In the genomic region with DNA sequence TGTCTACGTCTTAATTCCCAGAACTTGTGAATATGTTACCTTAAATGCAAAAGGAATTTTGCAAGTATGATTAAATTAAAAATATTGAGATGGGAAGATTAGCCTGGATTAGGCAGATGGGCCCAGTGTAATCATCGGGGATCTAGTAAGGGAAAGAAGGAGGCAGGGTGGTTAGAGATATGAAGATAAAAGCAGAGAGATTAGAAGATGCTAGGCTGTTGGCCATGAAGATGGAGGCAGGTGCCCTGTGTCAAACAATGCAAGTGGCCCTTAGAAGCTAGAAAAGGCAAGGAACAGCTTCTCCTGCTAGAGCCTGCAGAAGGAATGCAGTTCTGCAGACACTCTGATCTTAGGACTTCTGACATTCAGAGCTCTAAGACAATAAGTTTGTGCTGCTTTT, we compare ENCODE assay signal across 25 cellular contexts. TPM values are rescaled to one million over a fixed set of nuclear protein-coding genes. Genes with fewer than 3 reads are reported as not detected.
DNase-seq lines count a peak whose midpoint lies in the region; ATAC-seq and TF ChIP-seq lines count a peak whose summit lies in the region.
"Had no signal": no experiment of that assay in that cellular context is flagged by ENCODE, and none has a peak within 500 bp of the region (broad histone marks: within the 10 kb centered on the region; RNA-seq: fewer than 3 reads in every experiment).

No MANE protein-coding gene starts in this region.

- H3K36me3 ChIP-seq in neural progenitor cell: no peaks in the 10 kb centered on the region
- H3K36me3 ChIP-seq in heart right ventricle: no peaks in the 10 kb centered on the region
- H3K36me3 ChIP-seq: BLaER1 treated with 17β-estradiol and CSF1 and Interleukin-3, amounts not matched to agents 10 nM and 100 nM had no signal

- H3K27ac Mint-ChIP-seq in neural progenitor cell (no peak overlapping the region), glutamatergic neuron (ENCODE audit: unreplicated experiment) (no peak overlapping the region)
- H3K27ac Mint-ChIP-seq: B cell; CD4-positive, alpha-beta T cell; CD8-positive, alpha-beta T cell had no signal

- H3K27me3 ChIP-seq in neural progenitor cell (no peaks in the 10 kb centered on the region), heart right ventricle (no peaks in the 10 kb centered on the region)
- H3K27me3 ChIP-seq: BLaER1 treated with 17β-estradiol and CSF1 and Interleukin-3, amounts not matched to agents 10 nM and 100 nM had no signal

- H3K4me3 Mint-ChIP-seq in neural progenitor cell (no peak overlapping the region), glutamatergic neuron (ENCODE audit: unreplicated experiment) (no peak overlapping the region)
- H3K4me3 Mint-ChIP-seq: B cell; CD4-positive, alpha-beta T cell; CD8-positive, alpha-beta T cell had no signal

- no peak overlapping the region for H3K4me3 ChIP-seq in neural progenitor cell
- no peak overlapping the region for H3K4me3 ChIP-seq in heart right ventricle
- H3K4me3 ChIP-seq: A549; BLaER1 treated with 17β-estradiol and CSF1 and Interleukin-3, amounts not matched to agents 10 nM and 100 nM; GM12878 had no signal

- no peaks in the 10 kb centered on the region for H4K20me1 ChIP-seq in neural progenitor cell (ENCODE audit: low read depth)
- H4K20me1 ChIP-seq: BLaER1 treated with 17β-estradiol and CSF1 and Interleukin-3, amounts not matched to agents 10 nM and 100 nM had no signal

- TF ChIP-seq CTCF in neural progenitor cell (IDR thresholded peaks at IDR 0.05) (no peak), glutamatergic neuron (IDR thresholded peaks at IDR 0.05; ENCODE audit: partially characterized antibody, unreplicated experiment) (no peak), heart right ventricle (IDR thresholded peaks at IDR 0.05) (no peak)

- 90 to 94% methylated on average over 2 of the region's 2 CpGs for WGBS in heart right ventricle, 2 donors

- H2AFZ ChIP-seq in neural progenitor cell (replicated peaks): peak overlapping the region; percentile 77

- H3K27me3 Mint-ChIP-seq in neural progenitor cell (ENCODE audit: insufficient read depth, low read depth) (no peaks in the 10 kb centered on the region), glutamatergic neuron (ENCODE audit: unreplicated experiment) (peaks cover 1% of the 10 kb centered on the region)
- H3K27me3 Mint-ChIP-seq: CD4-positive, alpha-beta T cell had no signal

- ATAC-seq in heart right ventricle: no peak
- ATAC-seq: A549; CD8-positive, alpha-beta T cell; GM12878 had no signal

- H3K27ac ChIP-seq in neural progenitor cell (no peak overlapping the region), heart right ventricle (no peak overlapping the region)
- H3K27ac ChIP-seq: 22Rv1; A549; BLaER1 treated with 17β-estradiol and CSF1 and Interleukin-3, amounts not matched to agents 10 nM and 100 nM; C4-2B had no signal

- H3K4me1 ChIP-seq in neural progenitor cell (no peaks in the 10 kb centered on the region), heart right ventricle (peaks cover 0 to 14% (median 9%) of the 10 kb centered on the region in 9 donors)
- H3K4me1 ChIP-seq: A549; BLaER1 treated with 17β-estradiol and CSF1 and Interleukin-3, amounts not matched to agents 10 nM and 100 nM; Caco-2 had no signal

- intact Hi-C loops in heart right ventricle (cut with DNase I): no loop called here

- H3K9me3 Mint-ChIP-seq in neural progenitor cell: no peaks in the 10 kb centered on the region
- no peaks in the 10 kb centered on the region for H3K9me3 Mint-ChIP-seq in glutamatergic neuron (ENCODE audit: unreplicated experiment)
- H3K9me3 Mint-ChIP-seq: CD4-positive, alpha-beta T cell; CD8-positive, alpha-beta T cell had no signal

- peak; percentile 62 for DNase-seq in D341Med (ENCODE audit: low spot score)
- peak; percentile 62 for DNase-seq in NCI-H524 treated with DMSO at 0.1 percent for 48 hours (lab: John Stamatoyannopoulos, UW)
- DNase-seq in NCI-H82 treated with DMSO at 0.1 percent for 48 hours (lab: John Stamatoyannopoulos, UW; ENCODE audit: unreplicated experiment): peak; percentile 73
- no peak for DNase-seq in neural progenitor cell (ENCODE audit: low spot score)
- DNase-seq in glutamatergic neuron: no peak
- no peak for DNase-seq in HK-2 (ENCODE audit: unreplicated experiment)
- no peak for DNase-seq in heart right ventricle
- DNase-seq: AML-193; Caco-2; Calu3; CD4-positive, alpha-beta T cell; CD8-positive, alpha-beta T cell; DMS 273 treated with DMSO at 0.1 percent for 48 hours; DMS153; DMS53; DMS79; DND-41; EL; GDM1 had no signal

- H3K9me3 ChIP-seq in neural progenitor cell (ENCODE audit: low read depth): no peaks in the 10 kb centered on the region
- H3K9me3 ChIP-seq in heart right ventricle: no peaks in the 10 kb centered on the region
- H3K9me3 ChIP-seq: A549; BLaER1 treated with 17β-estradiol and CSF1 and Interleukin-3, amounts not matched to agents 10 nM and 100 nM; Caco-2 had no signal

- no peaks in the 10 kb centered on the region for H3K36me3 Mint-ChIP-seq in neural progenitor cell
- H3K36me3 Mint-ChIP-seq in glutamatergic neuron (ENCODE audit: unreplicated experiment): no peaks in the 10 kb centered on the region
- H3K36me3 Mint-ChIP-seq: CD8-positive, alpha-beta T cell had no signal

- H3F3A ChIP-seq in neural progenitor cell (ENCODE audit: low read depth): no peaks in the 10 kb centered on the region

- H3K79me2 ChIP-seq in neural progenitor cell (ENCODE audit: low read depth): no peaks in the 10 kb centered on the region

- H3K4me2 ChIP-seq in neural progenitor cell: no peak overlapping the region
- H3K4me2 ChIP-seq: A549; BLaER1 treated with 17β-estradiol and CSF1 and Interleukin-3, amounts not matched to agents 10 nM and 100 nM had no signal

- H3K9ac ChIP-seq in neural progenitor cell: no peak overlapping the region
- H3K9ac ChIP-seq: BLaER1 treated with 17β-estradiol and CSF1 and Interleukin-3, amounts not matched to agents 10 nM and 100 nM had no signal

- H3K4me1 Mint-ChIP-seq in neural progenitor cell (no peaks in the 10 kb centered on the region), glutamatergic neuron (ENCODE audit: low read depth, unreplicated experiment) (peaks cover 4% of the 10 kb centered on the region)
- H3K4me1 Mint-ChIP-seq: B cell had no signal

RNA-seq across cellular contexts. Expression of a gene that starts 28.8 kb away (rescaled TPM):
- total RNA-seq in neural progenitor cell (ENCODE audit: low replicate concordance): 25.9 and 35.7 TPM in 2 replicates
- 4.8 TPM for total RNA-seq in glutamatergic neuron (ENCODE audit: unreplicated experiment)
- 100 to 1,000 TPM in 1 of 10 donors, 10 to 100 TPM in 9; 59.6 to 102 (median 81.0) TPM for total RNA-seq in heart right ventricle
- polyA plus RNA-seq in heart right ventricle: 10 to 100 TPM; 30.4 to 40.3 TPM

Comparison
In these comparisons a context has a peak if more than half of its experiments do, and no peak if none do; other contexts are left out.
1. DNase-seq: peak in D341Med (single experiment), NCI-H524 treated with DMSO at 0.1 percent for 48 hours (single experiment) and NCI-H82 treated with DMSO at 0.1 percent for 48 hours (single experiment); none in neural progenitor cell (single experiment), glutamatergic neuron (single experiment), HK-2 (single experiment) and heart right ventricle (0 of 2).